24 cellular contexts compared by ENCODE assay signal in genomic region chr10:95321554-95322301, GRCh38.
"Had no signal": no experiment of that assay in that cellular context is flagged by ENCODE, and none has a peak within 500 bp of the region (broad histone marks: within the 10 kb centered on the region; RNA-seq: fewer than 3 reads in every experiment).

No MANE protein-coding gene starts in this region.

- H3K27me3 Mint-ChIP-seq: activated CD4-positive, alpha-beta memory T cell treated with anti-CD3 and anti-CD28 coated beads for 36 hours; activated naive CD8-positive, alpha-beta T cell treated with anti-CD3 and anti-CD28 coated beads for 36 hours had no signal

- ATAC-seq: esophagus mucosa, heart right ventricle, left ventricle myocardium superior, right cardiac atrium had no signal

- H3K36me3 ChIP-seq: adrenal gland, brain microvascular endothelial cell had no signal

- DNase-seq: activated CD4-positive, alpha-beta memory T cell treated with anti-CD3 and anti-CD28 coated beads for 36 hours; activated CD4-positive, alpha-beta T cell treated with anti-CD3 and anti-CD28 coated beads, Interleukin-2, amount 10 ng/mL, durations not matched to agents 24 days and 14 days; activated CD4-positive, CD25-positive, alpha-beta regulatory T cell treated with anti-CD3 and anti-CD28 coated beads, Interleukin-2, amount 50 U/mL, for 72 hours; activated CD8-positive, alpha-beta memory T cell treated with anti-CD3 and anti-CD28 coated beads, Interleukin-2, amount 50 U/mL, for 4 hours; activated effector memory CD4-positive, alpha-beta T cell treated with anti-CD3 and anti-CD28 coated beads, Interleukin-2, amount 50 U/mL, for 16 hours; activated naive CD4-positive, alpha-beta T cell treated with anti-CD3 and anti-CD28 coated beads for 36 hours; activated naive CD8-positive, alpha-beta T cell treated with anti-CD3 and anti-CD28 coated beads for 36 hours; activated T-cell treated with anti-CD3 and anti-CD28 coated beads, Interleukin-2, amount 50 U/mL, for 1 hour; adrenal gland; brain microvascular endothelial cell; dorsolateral prefrontal cortex; foreskin melanocyte; heart right ventricle; islet precursor cell; left ventricle myocardium superior; nucleus accumbens; right cardiac atrium; stimulated activated naive CD4-positive, alpha-beta T cell; T-helper 2 cell; transverse colon had no signal

- H3K27ac ChIP-seq: adrenal gland, brain microvascular endothelial cell, coronary artery, parathyroid adenoma, transverse colon had no signal

- H3K4me3 Mint-ChIP-seq: activated CD4-positive, alpha-beta memory T cell treated with anti-CD3 and anti-CD28 coated beads for 36 hours; activated CD4-positive, alpha-beta T cell treated with anti-CD3 and anti-CD28 coated beads, Interleukin-2, amount 10 ng/mL, durations not matched to agents 24 days and 14 days; activated naive CD4-positive, alpha-beta T cell treated with anti-CD3 and anti-CD28 coated beads for 36 hours; activated naive CD8-positive, alpha-beta T cell treated with anti-CD3 and anti-CD28 coated beads for 36 hours; activated T-helper 1 cell treated with anti-CD3 and anti-CD28 coated beads, Interleukin-12 subunit alpha, Interleukin-12 subunit beta, Interleukin-2, Interleukin-4 antibody, amounts not matched to agents 30 ng/mL and 10 ng/mL and 1 ng/mL, durations not matched to agents 14 hours and 24 hours and 36 hours had no signal

- H3K36me3 Mint-ChIP-seq: activated CD4-positive, alpha-beta memory T cell treated with anti-CD3 and anti-CD28 coated beads for 36 hours had no signal

- H3K4me1 ChIP-seq: adrenal gland, parathyroid adenoma had no signal

- H3K9me3 Mint-ChIP-seq: activated CD4-positive, alpha-beta memory T cell treated with anti-CD3 and anti-CD28 coated beads for 36 hours; activated CD4-positive, alpha-beta T cell treated with anti-CD3 and anti-CD28 coated beads, Interleukin-2, amount 10 ng/mL, durations not matched to agents 24 days and 14 days; activated naive CD4-positive, alpha-beta T cell treated with anti-CD3 and anti-CD28 coated beads for 36 hours; activated naive CD8-positive, alpha-beta T cell treated with anti-CD3 and anti-CD28 coated beads for 36 hours; activated T-helper 1 cell treated with anti-CD3 and anti-CD28 coated beads, Interleukin-12 subunit alpha, Interleukin-12 subunit beta, Interleukin-2, Interleukin-4 antibody, amounts not matched to agents 30 ng/mL and 10 ng/mL and 1 ng/mL, durations not matched to agents 14 hours and 24 hours and 36 hours had no signal

- H3K4me3 ChIP-seq: adrenal gland, coronary artery, dorsolateral prefrontal cortex, heart right ventricle, transverse colon had no signal

- H3K9me3 ChIP-seq: adrenal gland, heart right ventricle, transverse colon had no signal

- H3K4me1 Mint-ChIP-seq: activated CD4-positive, alpha-beta T cell treated with anti-CD3 and anti-CD28 coated beads, Interleukin-2, amount 10 ng/mL, durations not matched to agents 24 days and 14 days; activated naive CD8-positive, alpha-beta T cell treated with anti-CD3 and anti-CD28 coated beads for 36 hours had no signal

- H3K27me3 ChIP-seq: adrenal gland, brain microvascular endothelial cell, dorsolateral prefrontal cortex, heart right ventricle, transverse colon had no signal

- H3K27ac Mint-ChIP-seq: activated CD4-positive, alpha-beta memory T cell treated with anti-CD3 and anti-CD28 coated beads for 36 hours; activated CD4-positive, alpha-beta T cell treated with anti-CD3 and anti-CD28 coated beads, Interleukin-2, amount 10 ng/mL, durations not matched to agents 24 days and 14 days; activated naive CD4-positive, alpha-beta T cell treated with anti-CD3 and anti-CD28 coated beads for 36 hours; activated naive CD8-positive, alpha-beta T cell treated with anti-CD3 and anti-CD28 coated beads for 36 hours; activated T-helper 1 cell treated with anti-CD3 and anti-CD28 coated beads, Interleukin-12 subunit alpha, Interleukin-12 subunit beta, Interleukin-2, Interleukin-4 antibody, amounts not matched to agents 30 ng/mL and 10 ng/mL and 1 ng/mL, durations not matched to agents 14 hours and 24 hours and 36 hours had no signal
